In the genomic region with DNA sequence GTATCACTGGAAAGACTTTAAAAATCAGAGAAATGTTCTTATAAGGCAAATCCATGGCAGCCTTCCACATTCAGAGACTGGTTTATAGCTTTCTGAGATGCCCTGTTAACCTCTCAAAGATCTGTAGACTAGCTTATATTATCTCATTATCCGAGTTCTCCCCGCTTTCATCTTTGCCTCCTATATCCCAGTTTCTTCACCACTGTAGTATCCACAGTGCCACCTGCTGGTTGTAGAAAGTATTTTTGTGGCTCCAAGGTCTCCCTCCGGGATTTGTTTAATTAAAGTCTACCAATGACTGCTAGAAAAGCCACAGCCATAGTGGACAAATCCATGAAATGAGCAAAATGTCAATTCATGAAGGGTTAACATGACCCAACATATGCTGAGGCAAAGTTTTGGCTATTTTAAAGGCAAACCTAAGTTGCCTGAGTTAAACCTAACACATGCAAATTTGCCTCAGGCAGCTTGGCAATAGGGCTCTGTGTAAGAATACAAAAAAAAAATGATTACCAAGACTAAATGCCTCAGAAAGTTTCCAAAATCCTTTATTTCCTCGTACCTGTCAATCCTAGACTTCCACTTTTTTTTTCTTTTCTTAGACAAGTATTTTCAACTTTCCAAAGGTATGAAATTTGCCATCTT, we compare ENCODE assay signal across 8 cellular contexts.
DNase-seq lines count a peak whose midpoint lies in the region; ATAC-seq lines count a peak whose summit lies in the region.

No MANE protein-coding gene starts in this region.

- peaks cover 28% of the 10 kb centered on the region for H3K27me3 Mint-ChIP-seq in activated naive CD4-positive, alpha-beta T cell treated with anti-CD3 and anti-CD28 coated beads for 36 hours (ENCODE audit: low read depth)

- CTCF ChIA-PET in activated naive CD4-positive, alpha-beta T cell treated with anti-CD3 and anti-CD28 coated beads for 36 hours (lab: Charles Lee), result interaction anchor here (0.6 to 3.2 kb wide), 20 partner anchors 11 to 678 kb away, joined by 3 to 11 read pairs (median 3); no protein-coding TSS in a partner anchor

- H3K9me3 Mint-ChIP-seq in activated naive CD4-positive, alpha-beta T cell treated with anti-CD3 and anti-CD28 coated beads for 36 hours, result no peaks in the 10 kb centered on the region

- DNase-seq in DMS79 treated with DMSO at 0.1 percent for 48 hours (lab: John Stamatoyannopoulos, UW) (peak; percentile 85), HS-5 (ENCODE audit: low read depth) (peak; percentile 60), NOMO-1 (lab: John Stamatoyannopoulos, UW; ENCODE audit: unreplicated experiment in 2 of 2) (peak; percentile 17 to 73), head of caudate nucleus (peak in 41 of 42 donors; percentile 10 to 90 (median 71)), posterior cingulate gyrus (peak in 7 of 10 donors; percentile 24 to 85 (median 66))
- DNase-seq in activated naive CD4-positive, alpha-beta T cell treated with anti-CD3 and anti-CD28 coated beads for 36 hours, result peak; percentile 73

- H3K36me3 Mint-ChIP-seq in activated naive CD4-positive, alpha-beta T cell treated with anti-CD3 and anti-CD28 coated beads for 36 hours (ENCODE audit: low read depth), result no peaks in the 10 kb centered on the region

- intact Hi-C loops in activated naive CD4-positive, alpha-beta T cell treated with anti-CD3 and anti-CD28 coated beads for 36 hours (cut with micrococcal nuclease), result loop anchor here (1.0 to 2.0 kb wide), 3 partner anchors 173 to 636 kb away; no protein-coding TSS in a partner anchor
- intact Hi-C loops in head of caudate nucleus (cut with DNase I) (loop anchor here (5.0 kb wide), 1 partner anchor 638 kb away; no protein-coding TSS in a partner anchor), posterior cingulate gyrus (cut with DNase I) (loop anchor here (1.0 to 5.0 kb wide), 2 partner anchors 152 to 636 kb away; no protein-coding TSS in a partner anchor)

- peaks cover 4% of the 10 kb centered on the region for H3K4me1 Mint-ChIP-seq in activated naive CD4-positive, alpha-beta T cell treated with anti-CD3 and anti-CD28 coated beads for 36 hours (ENCODE audit: low read depth)

- H3K4me3 Mint-ChIP-seq in activated naive CD4-positive, alpha-beta T cell treated with anti-CD3 and anti-CD28 coated beads for 36 hours, result no peak overlapping the region

- ATAC-seq in HG03095 (IDR thresholded peaks at IDR 0.05; ENCODE audit: unreplicated experiment) (no peak), HG02938 (IDR thresholded peaks at IDR 0.05; ENCODE audit: unreplicated experiment) (no peak)

- no peak overlapping the region for H3K27ac Mint-ChIP-seq in activated naive CD4-positive, alpha-beta T cell treated with anti-CD3 and anti-CD28 coated beads for 36 hours
